ENCODE assay signal across 12 cellular contexts in genomic region chr19:45599286-45599685, GRCh38. TPM values are rescaled to one million over a fixed set of nuclear protein-coding genes. Genes with fewer than 3 reads are reported as not detected.
A peak's percentile ranks its signal among the peaks of the same experiment; 100 is the strongest.
DNase-seq lines count a peak whose midpoint lies in the region; ATAC-seq and TF ChIP-seq lines count a peak whose summit lies in the region.
"Had no signal": no experiment of that assay in that cellular context is flagged by ENCODE, and none has a peak within 500 bp of the region (broad histone marks: within the 10 kb centered on the region; RNA-seq: fewer than 3 reads in every experiment).

No MANE protein-coding gene starts in this region.

- no peak for TF ChIP-seq EP300 in upper lobe of left lung (IDR thresholded peaks at IDR 0.05)

- H3K27me3 ChIP-seq in heart right ventricle (peaks cover 0 to 81% (median 55%) of the 10 kb centered on the region in 7 donors), upper lobe of left lung (peaks cover 0 to 36% (median 17%) of the 10 kb centered on the region in 4 donors)

- TF ChIP-seq CTCF in heart right ventricle (IDR thresholded peaks at IDR 0.05) = peak in 1 of 9 donors; percentile 6
- TF ChIP-seq CTCF in fibroblast of pulmonary artery (IDR thresholded peaks at IDR 0.05; ENCODE audit: low read length, missing control alignments) = no peak
- no peak for TF ChIP-seq CTCF in upper lobe of left lung (IDR thresholded peaks at IDR 0.05)

- peak overlapping the region; percentile 25 to 94 (median 90) for H3K27ac ChIP-seq in heart right ventricle
- H3K27ac ChIP-seq in upper lobe of left lung = peak overlapping the region; percentile 35 to 89 (median 79)

- ATAC-seq in heart right ventricle = peak in 2 of 8 donors; percentile 9 to 13
- ATAC-seq in upper lobe of left lung (ENCODE audit: low FRiP score in 2 of 2) = no peak
- ATAC-seq in GM21367 (IDR thresholded peaks at IDR 0.05; ENCODE audit: unreplicated experiment) = no peak

- intact Hi-C loops in heart right ventricle (cut with DNase I) (no loop called here), cardiac septum (cut with DNase I) (no loop called here)

- DNase-seq in heart right ventricle (no peak), cardiac septum (ENCODE audit: low spot score) (no peak), fibroblast of pulmonary artery (ENCODE audit: low read depth) (no peak), upper lobe of left lung (no peak), ureter (ENCODE audit: low spot score) (no peak)
- DNase-seq: activated CD4-positive, alpha-beta T cell treated with anti-CD3 and anti-CD28 coated beads, Interleukin-2, amount 10 ng/mL, durations not matched to agents 7 days and 5 days; DMS53; NCI-H1930; trophoblast cell had no signal

- H3K4me1 ChIP-seq in heart right ventricle = peaks cover 0 to 70% (median 48%) of the 10 kb centered on the region in 9 donors
- H3K4me1 ChIP-seq in upper lobe of left lung = peaks cover 17 to 50% (median 30%) of the 10 kb centered on the region in 4 donors
- H3K4me1 ChIP-seq: breast epithelium had no signal

- H3K4me3 ChIP-seq in heart right ventricle = peak overlapping the region in 9 of 10 donors; percentile 16 to 83 (median 70)
- H3K4me3 ChIP-seq in fibroblast of pulmonary artery (replicated peaks; ENCODE audit: low read depth, low read length) = peak overlapping the region; percentile 15
- peak overlapping the region in 3 of 4 donors; percentile 5 to 57 (median 13) for H3K4me3 ChIP-seq in upper lobe of left lung

- 7 to 9% methylated on average over 13 of the region's 13 CpGs for WGBS in heart right ventricle, 2 donors
- 9 to 17% methylated on average over 5 to 13 of the region's 13 CpGs for WGBS in upper lobe of left lung, 2 donors

- H3K36me3 ChIP-seq in heart right ventricle (no peaks in the 10 kb centered on the region), upper lobe of left lung (no peaks in the 10 kb centered on the region)
- H3K36me3 ChIP-seq: breast epithelium had no signal

- H3K9me3 ChIP-seq in heart right ventricle (no peaks in the 10 kb centered on the region), upper lobe of left lung (no peaks in the 10 kb centered on the region)
- H3K9me3 ChIP-seq: breast epithelium had no signal

- no peak for TF ChIP-seq POLR2A in upper lobe of left lung (IDR thresholded peaks at IDR 0.05)

RNA-seq across cellular contexts. Expression of gene GPR4, which starts 2.7 kb away (rescaled TPM):
- total RNA-seq in heart right ventricle (10 to 100 TPM in 1 of 10 donors, 1 to 10 TPM in 9; 2.3 to 29.4 (median 5.2) TPM), cardiac septum (6.9 TPM), upper lobe of left lung (10 to 100 TPM in 2 of 6 donors, 1 to 10 TPM in 4; 1.0 to 22.1 (median 6.8) TPM), ureter (5.1 TPM)
- 1 to 10 TPM; 5.7 to 9.4 TPM for polyA plus RNA-seq in heart right ventricle
- total RNA-seq: activated CD4-positive, alpha-beta T cell treated with anti-CD3 and anti-CD28 coated beads, Interleukin-2, amount 10 ng/mL, durations not matched to agents 7 days and 5 days; epithelial cell of proximal tubule had no signal

RNA-seq across cellular contexts. Expression of gene OPA3, which starts 14.7 kb away (rescaled TPM):
- total RNA-seq in heart right ventricle = 10 to 100 TPM; 20.0 to 27.9 (median 24.2) TPM
- 10 to 100 TPM; 10.2 to 10.7 TPM for polyA plus RNA-seq in heart right ventricle
- total RNA-seq in cardiac septum = 15.3 TPM
- 10 to 100 TPM in 5 of 6 donors, 1 to 10 TPM in 1; 9.9 to 14.3 (median 12.7) TPM for total RNA-seq in upper lobe of left lung
- total RNA-seq in ureter = 21.1 TPM

RNA-seq across cellular contexts. Expression of gene EML2, which starts 39.9 kb away (rescaled TPM):
- total RNA-seq in heart right ventricle = 10 to 100 TPM; 30.2 to 54.5 (median 46.1) TPM
- polyA plus RNA-seq in heart right ventricle = 10 to 100 TPM; 17.3 to 26.8 TPM
- 45.8 TPM for total RNA-seq in cardiac septum
- total RNA-seq in upper lobe of left lung = 10 to 100 TPM; 34.1 to 70.2 (median 48.2) TPM
- 97.7 TPM for total RNA-seq in ureter

Comparison
In these comparisons a context has a peak if more than half of its experiments do, and no peak if none do; other contexts are left out.
1. H3K4me3 ChIP-seq: peak in every context shown above with its lines; median percentile 70 in heart right ventricle; 15 in fibroblast of pulmonary artery; 13 in upper lobe of left lung.